Comparison of ENCODE assay signal across 11 cellular contexts in genomic region chr1:41367102-41367537, GRCh38. TPM values are rescaled to one million over a fixed set of nuclear protein-coding genes. Genes with fewer than 3 reads are reported as not detected.
A peak's percentile ranks its signal among the peaks of the same experiment; 100 is the strongest.
DNase-seq lines count a peak whose midpoint lies in the region; ATAC-seq and TF ChIP-seq lines count a peak whose summit lies in the region.
"Had no signal": no experiment of that assay in that cellular context is flagged by ENCODE, and none has a peak within 500 bp of the region (broad histone marks: within the 10 kb centered on the region; RNA-seq: fewer than 3 reads in every experiment).

No MANE protein-coding gene starts in this region.

- H3K4me3 Mint-ChIP-seq in activated naive CD8-positive, alpha-beta T cell treated with anti-CD3 and anti-CD28 coated beads for 36 hours: peak overlapping the region; percentile 33
- peak overlapping the region; percentile 69 for H3K4me3 Mint-ChIP-seq in mesothelial cell of epicardium

- no peak for ATAC-seq in DND-41 (ENCODE audit: insufficient read depth, low read depth)

- H3K9me3 ChIP-seq in A673 (ENCODE audit: low read depth, low read length, poor library complexity, severe bottlenecking) (no peaks in the 10 kb centered on the region), DND-41 (ENCODE audit: insufficient read depth, low read length, severe bottlenecking) (no peaks in the 10 kb centered on the region)

- no peaks in the 10 kb centered on the region for H3K79me2 ChIP-seq in DND-41 (ENCODE audit: insufficient read depth, low read length)

- H3K36me3 Mint-ChIP-seq in activated naive CD8-positive, alpha-beta T cell treated with anti-CD3 and anti-CD28 coated beads for 36 hours: no peaks in the 10 kb centered on the region
- no peaks in the 10 kb centered on the region for H3K36me3 Mint-ChIP-seq in mesothelial cell of epicardium

- peak overlapping the region; percentile 59 for H3K4me3 ChIP-seq in A673 (ENCODE audit: low read depth, low read length, poor library complexity, severe bottlenecking)
- peak overlapping the region in 1 of 2 experiments; percentile 58; a peak in 2 of 4 replicates for H3K4me3 ChIP-seq in DND-41 (ENCODE audit: low read depth in 1 of 2, low read length in 2 of 2)

- H3K4me2 ChIP-seq in DND-41 (ENCODE audit: insufficient read depth, low read length): peak overlapping the region; percentile 85

- BruUV-seq in A673 (replicated peaks; lab: Mats Ljungman, UMichigan): no TSS peak

- peaks cover 53% of the 10 kb centered on the region for H3K4me1 ChIP-seq in A673 (ENCODE audit: insufficient read depth, low read length, poor library complexity, severe bottlenecking)
- H3K4me1 ChIP-seq in DND-41 (ENCODE audit: insufficient read depth, low read length): peaks cover 34% of the 10 kb centered on the region

- no peaks in the 10 kb centered on the region for H3K9me3 Mint-ChIP-seq in activated naive CD8-positive, alpha-beta T cell treated with anti-CD3 and anti-CD28 coated beads for 36 hours
- H3K9me3 Mint-ChIP-seq in mesothelial cell of epicardium: no peaks in the 10 kb centered on the region
- H3K9me3 Mint-ChIP-seq: IgD-negative memory B cell; stimulated activated naive CD8-positive, alpha-beta T cell treated with anti-CD3 and anti-CD28 coated beads, Interleukin-15, amount 100 ng/mL, for 72 hours had no signal

- POLR2A ChIA-PET in A673 (lab: Charles Lee; ENCODE audit: low non-redundant PET): no interaction called here

- peak overlapping the region; percentile 82 for H3K27ac ChIP-seq in A673 (ENCODE audit: low read depth, low read length, poor library complexity, severe bottlenecking)
- no peak overlapping the region for H3K27ac ChIP-seq in DND-41 (ENCODE audit: low read length)

- no peak for TF ChIP-seq CTCF in A673 (conservative IDR thresholded peaks at IDR 0.05; ENCODE audit: low read depth, low read length)
- TF ChIP-seq CTCF in DND-41 (IDR thresholded peaks at IDR 0.05; ENCODE audit: borderline replicate concordance, extremely low read depth, low read length, poor library complexity, severe bottlenecking): no peak
- TF ChIP-seq CTCF in mesothelial cell of epicardium (IDR thresholded peaks at IDR 0.05; ENCODE audit: unreplicated experiment): no peak
- no peak for TF ChIP-seq CTCF in GM20000 (IDR thresholded peaks at IDR 0.05; ENCODE audit: extremely low read depth, missing control alignments)

- CTCF ChIA-PET in A673 (lab: Charles Lee): no interaction called here

- H3K9ac ChIP-seq in DND-41 (ENCODE audit: low read depth, low read length): peak overlapping the region; percentile 56; the same call in 1 of the 2 replicates

- H3K27me3 ChIP-seq in A673 (replicated peaks; ENCODE audit: insufficient read depth, low read depth, low read length, poor library complexity): no peaks in the 10 kb centered on the region
- peaks cover 17% of the 10 kb centered on the region for H3K27me3 ChIP-seq in DND-41 (ENCODE audit: insufficient read depth, low read length, poor library complexity)

- DNase-seq in A673 (ENCODE audit: low spot score): no peak
- DNase-seq in DND-41: no peak
- DNase-seq in activated naive CD8-positive, alpha-beta T cell treated with anti-CD3 and anti-CD28 coated beads for 36 hours: no peak
- DNase-seq in mesothelial cell of epicardium (ENCODE audit: low spot score in 2 of 2, unreplicated experiment in 2 of 2): no peak
- DNase-seq in cerebellar cortex (ENCODE audit: low spot score): no peak
- no peak for DNase-seq in GM20000 (ENCODE audit: low spot score)
- DNase-seq in NCI-H2196 treated with DMSO at 0.1 percent for 48 hours (lab: John Stamatoyannopoulos, UW; ENCODE audit: unreplicated experiment): no peak
- no peak for DNase-seq in activated CD8-positive, alpha-beta memory T cell treated with anti-CD3 and anti-CD28 coated beads, Interleukin-2, amount 50 U/mL, for 48 hours
- DNase-seq: NCI-H524 treated with DMSO at 0.1 percent for 48 hours had no signal

- H3K27ac Mint-ChIP-seq in activated naive CD8-positive, alpha-beta T cell treated with anti-CD3 and anti-CD28 coated beads for 36 hours: no peak overlapping the region
- peak overlapping the region; percentile 93 for H3K27ac Mint-ChIP-seq in mesothelial cell of epicardium

- peaks cover 11% of the 10 kb centered on the region for H3K4me1 Mint-ChIP-seq in activated naive CD8-positive, alpha-beta T cell treated with anti-CD3 and anti-CD28 coated beads for 36 hours
- H3K4me1 Mint-ChIP-seq in mesothelial cell of epicardium: peaks cover 77% of the 10 kb centered on the region

- peaks cover 41% of the 10 kb centered on the region for H3K27me3 Mint-ChIP-seq in activated naive CD8-positive, alpha-beta T cell treated with anti-CD3 and anti-CD28 coated beads for 36 hours
- peaks cover 13% of the 10 kb centered on the region for H3K27me3 Mint-ChIP-seq in mesothelial cell of epicardium (ENCODE audit: low read depth)

- intact Hi-C loops in A673 (cut with micrococcal nuclease; ENCODE audit: unreplicated experiment): no loop called here

- peaks cover 18% of the 10 kb centered on the region for H4K20me1 ChIP-seq in DND-41 (ENCODE audit: insufficient read depth, low read length)

- H3K36me3 ChIP-seq in A673 (ENCODE audit: insufficient read depth, low read length, poor library complexity, severe bottlenecking): peaks cover 4% of the 10 kb centered on the region
- no peaks in the 10 kb centered on the region for H3K36me3 ChIP-seq in DND-41 (ENCODE audit: insufficient read depth, low read length)

- peak overlapping the region; percentile 56 for H2AFZ ChIP-seq in DND-41 (ENCODE audit: low read depth, low read length)

RNA-seq across cellular contexts. Expression of gene FOXO6, which starts 5.9 kb away (rescaled TPM):
- total RNA-seq in A673 (2021) (6.1 and 7.6 TPM in 2 replicates), mesothelial cell of epicardium (34.8 to 38.4 TPM (median 37.4 TPM) in 3 replicates)
- total RNA-seq in activated naive CD8-positive, alpha-beta T cell treated with anti-CD3 and anti-CD28 coated beads for 36 hours: under 1 TPM; 0.19 to 0.34 TPM
